ENCODE assay signal across 14 cellular contexts in the genomic region with DNA sequence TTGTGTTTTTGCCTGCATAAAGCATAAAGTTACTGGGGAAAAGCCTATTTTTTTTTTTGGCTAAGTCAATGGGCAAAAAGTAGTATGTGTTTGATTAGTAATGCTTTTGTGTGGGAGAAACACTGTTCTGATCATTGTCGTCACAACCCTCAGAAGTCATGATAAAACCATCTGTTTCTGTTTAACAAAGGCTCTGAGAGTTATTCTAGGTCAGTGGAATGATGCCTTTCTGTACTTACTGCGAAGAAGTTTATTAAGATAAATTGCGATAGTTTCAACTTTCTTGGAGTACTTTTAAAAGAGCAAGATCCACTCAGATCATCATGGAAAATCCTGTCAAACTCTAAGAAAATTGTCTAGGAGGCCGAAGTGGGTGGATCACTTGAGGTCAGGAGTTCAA.
DNase-seq lines count a peak whose midpoint lies in the region; ATAC-seq, FAIRE-seq and TF ChIP-seq lines count a peak whose summit lies in the region.
"Had no signal": no experiment of that assay in that cellular context is flagged by ENCODE, and none has a peak within 500 bp of the region (broad histone marks: within the 10 kb centered on the region; RNA-seq: fewer than 3 reads in every experiment).

No MANE protein-coding gene starts in this region.

- no peak for ATAC-seq in HG02623 (IDR thresholded peaks at IDR 0.05; ENCODE audit: unreplicated experiment)
- ATAC-seq: left lobe of liver; natural killer cell treated with Interleukin-12 subunit alpha and Interleukin-12 subunit beta and Interleukin-15 and Interleukin-18, amount 100 ng/mL, for 72 hours had no signal

- H3K4me1 ChIP-seq in astrocyte (ENCODE audit: insufficient read depth, low read length): peaks cover 7% of the 10 kb centered on the region
- no peaks in the 10 kb centered on the region for H3K4me1 ChIP-seq in ascending aorta
- H3K4me1 ChIP-seq: SJSA1 had no signal

- H3K4me3 ChIP-seq in astrocyte (ENCODE audit: insufficient read depth, low read depth, low read length) (no peak overlapping the region), ascending aorta (no peak overlapping the region)
- H3K4me3 ChIP-seq: cardiac muscle cell, sigmoid colon, SJSA1 had no signal

- no peak overlapping the region for H3K27ac Mint-ChIP-seq in astrocyte (ENCODE audit: unreplicated experiment)
- peak overlapping the region; percentile 95 for H3K27ac Mint-ChIP-seq in mesothelial cell of epicardium
- no peak overlapping the region for H3K27ac Mint-ChIP-seq in T-helper 2 cell treated with Interferon-gamma antibody and Interleukin-4, amounts not matched to agents 5 μg/mL and 100 μg/mL, for 36 hours

- H3K9ac ChIP-seq in astrocyte (ENCODE audit: low read length): peak overlapping the region; percentile 7

- peaks cover 31% of the 10 kb centered on the region for H4K20me1 ChIP-seq in astrocyte (ENCODE audit: insufficient read depth, low read length)

- H3K27me3 ChIP-seq in astrocyte (ENCODE audit: insufficient read depth, low read length) (no peaks in the 10 kb centered on the region), ascending aorta (no peaks in the 10 kb centered on the region)
- H3K27me3 ChIP-seq: cardiac muscle cell, sigmoid colon, SJSA1 had no signal

- intact Hi-C loops in ascending aorta (cut with DNase I): no loop called here

- DNase-seq in AG09319 (ENCODE audit: extremely low read depth, low read depth) (peak; percentile 75), GM04503 (ENCODE audit: low read depth) (peak; percentile 92), astrocyte (ENCODE audit: low read depth) (peak; percentile 98), mesothelial cell of epicardium (ENCODE audit: low spot score in 2 of 2, unreplicated experiment in 2 of 2) (no peak), ascending aorta (ENCODE audit: low spot score in 2 of 2) (no peak), AML-193 (lab: John Stamatoyannopoulos, UW) (no peak)
- no peak for DNase-seq in T-helper 2 cell treated with Interferon-gamma antibody and Interleukin-4, amounts not matched to agents 5 μg/mL and 100 μg/mL, for 36 hours (ENCODE audit: low spot score)
- DNase-seq: sigmoid colon had no signal

- H3K9me3 ChIP-seq in astrocyte (ENCODE audit: insufficient read depth, low read depth, low read length): no peaks in the 10 kb centered on the region
- H3K9me3 ChIP-seq in ascending aorta: no peaks in the 10 kb centered on the region
- H3K9me3 ChIP-seq: sigmoid colon, SJSA1 had no signal

- H3K36me3 ChIP-seq in astrocyte (ENCODE audit: insufficient read depth, low read length) (no peaks in the 10 kb centered on the region), ascending aorta (no peaks in the 10 kb centered on the region)
- H3K36me3 ChIP-seq: cardiac muscle cell, sigmoid colon had no signal

- H3K4me2 ChIP-seq in astrocyte (ENCODE audit: low read length): peak overlapping the region; percentile 36

- H3K36me3 Mint-ChIP-seq in astrocyte (ENCODE audit: low read depth, unreplicated experiment) (peaks cover 3% of the 10 kb centered on the region), mesothelial cell of epicardium (peaks cover 1% of the 10 kb centered on the region)
- H3K36me3 Mint-ChIP-seq in T-helper 2 cell treated with Interferon-gamma antibody and Interleukin-4, amounts not matched to agents 5 μg/mL and 100 μg/mL, for 36 hours (ENCODE audit: low read depth): peaks cover 27% of the 10 kb centered on the region
- H3K36me3 Mint-ChIP-seq: natural killer cell treated with Interleukin-12 subunit alpha and Interleukin-12 subunit beta and Interleukin-15 and Interleukin-18, amount 100 ng/mL, for 72 hours had no signal

- H3K4me1 Mint-ChIP-seq in astrocyte (ENCODE audit: low read depth, unreplicated experiment): peaks cover 12% of the 10 kb centered on the region
- peaks cover 39% of the 10 kb centered on the region for H3K4me1 Mint-ChIP-seq in mesothelial cell of epicardium
- H3K4me1 Mint-ChIP-seq in T-helper 2 cell treated with Interferon-gamma antibody and Interleukin-4, amounts not matched to agents 5 μg/mL and 100 μg/mL, for 36 hours (ENCODE audit: low read depth): peaks cover 49% of the 10 kb centered on the region

- TF ChIP-seq CTCF in AG09319 (IDR thresholded peaks at IDR 0.05; ENCODE audit: low read depth, low read length): no peak
- no peak for TF ChIP-seq CTCF in astrocyte (IDR thresholded peaks at IDR 0.05; ENCODE audit: insufficient read depth, low read depth, low read length)
- TF ChIP-seq CTCF in mesothelial cell of epicardium (IDR thresholded peaks at IDR 0.05; ENCODE audit: unreplicated experiment): no peak
- TF ChIP-seq CTCF in ascending aorta (IDR thresholded peaks at IDR 0.05): no peak

- H3K4me3 Mint-ChIP-seq in astrocyte (ENCODE audit: unreplicated experiment): no peak overlapping the region
- H3K4me3 Mint-ChIP-seq in mesothelial cell of epicardium: no peak overlapping the region
- H3K4me3 Mint-ChIP-seq in T-helper 2 cell treated with Interferon-gamma antibody and Interleukin-4, amounts not matched to agents 5 μg/mL and 100 μg/mL, for 36 hours: no peak overlapping the region
- H3K4me3 Mint-ChIP-seq: natural killer cell treated with Interleukin-12 subunit alpha and Interleukin-12 subunit beta and Interleukin-15 and Interleukin-18, amount 100 ng/mL, for 72 hours had no signal

- H3K79me2 ChIP-seq in astrocyte (ENCODE audit: insufficient read depth, low read length): peaks cover 68% of the 10 kb centered on the region

- no peak for FAIRE-seq in astrocyte (lab: Jason Lieb, UNC)

- H3K27me3 Mint-ChIP-seq in astrocyte (ENCODE audit: low read depth, unreplicated experiment) (no peaks in the 10 kb centered on the region), mesothelial cell of epicardium (ENCODE audit: low read depth) (peaks cover 1% of the 10 kb centered on the region)
- H3K27me3 Mint-ChIP-seq in T-helper 2 cell treated with Interferon-gamma antibody and Interleukin-4, amounts not matched to agents 5 μg/mL and 100 μg/mL, for 36 hours (ENCODE audit: low read depth): no peaks in the 10 kb centered on the region
- H3K27me3 Mint-ChIP-seq: natural killer cell treated with Interleukin-12 subunit alpha and Interleukin-12 subunit beta and Interleukin-15 and Interleukin-18, amount 100 ng/mL, for 72 hours had no signal

- peaks cover 3% of the 10 kb centered on the region for H3K9me3 Mint-ChIP-seq in astrocyte (ENCODE audit: unreplicated experiment)
- peaks cover 3% of the 10 kb centered on the region for H3K9me3 Mint-ChIP-seq in mesothelial cell of epicardium
- no peaks in the 10 kb centered on the region for H3K9me3 Mint-ChIP-seq in T-helper 2 cell treated with Interferon-gamma antibody and Interleukin-4, amounts not matched to agents 5 μg/mL and 100 μg/mL, for 36 hours
- H3K9me3 Mint-ChIP-seq: natural killer cell treated with Interleukin-12 subunit alpha and Interleukin-12 subunit beta and Interleukin-15 and Interleukin-18, amount 100 ng/mL, for 72 hours had no signal

- H3K27ac ChIP-seq in astrocyte (ENCODE audit: low read depth, low read length): peak overlapping the region; percentile 27
- no peak overlapping the region for H3K27ac ChIP-seq in ascending aorta
- H3K27ac ChIP-seq: cardiac muscle cell, sigmoid colon, SJSA1, VCaP had no signal

- H2AFZ ChIP-seq in astrocyte (ENCODE audit: low read depth, low read length): no peak overlapping the region

Comparison
In these comparisons a context has a peak if more than half of its experiments do, and no peak if none do; other contexts are left out.
1. DNase-seq: peak in AG09319 (single experiment), GM04503 (single experiment) and astrocyte (single experiment); none in mesothelial cell of epicardium (0 of 2), T-helper 2 cell treated with Interferon-gamma antibody and Interleukin-4, amounts not matched to agents 5 μg/mL and 100 μg/mL, for 36 hours (single experiment), ascending aorta (0 of 2) and AML-193 (0 of 2).